18 cellular contexts compared by ENCODE assay signal in the genomic region with DNA sequence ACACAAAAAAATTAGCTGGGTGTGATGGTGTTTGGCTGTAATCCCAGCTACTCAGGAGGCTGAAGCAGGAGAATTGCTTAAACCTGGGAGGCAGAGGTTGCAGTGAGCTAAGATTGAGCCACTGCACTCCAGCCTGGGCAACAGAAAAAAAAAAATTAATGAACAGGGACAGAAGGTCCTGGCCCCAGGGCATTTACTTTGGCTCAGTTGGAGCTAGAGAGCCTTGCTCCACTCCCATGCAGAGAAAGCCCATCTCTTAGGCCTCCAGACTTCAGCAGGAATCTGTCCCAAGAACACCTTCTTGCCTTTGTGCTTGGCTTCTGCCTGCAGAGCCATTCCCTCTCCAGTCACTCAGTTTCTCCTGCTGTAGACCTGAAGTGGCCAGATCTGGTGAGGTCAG. TPM values are rescaled to one million over a fixed set of nuclear protein-coding genes. Genes with fewer than 3 reads are reported as not detected.
A peak's percentile ranks its signal among the peaks of the same experiment; 100 is the strongest.
DNase-seq lines count a peak whose midpoint lies in the region; TF ChIP-seq lines count a peak whose summit lies in the region.
"Had no signal": no experiment of that assay in that cellular context is flagged by ENCODE, and none has a peak within 500 bp of the region (broad histone marks: within the 10 kb centered on the region; RNA-seq: fewer than 3 reads in every experiment).

No MANE protein-coding gene starts in this region.

- H3K4me3 ChIP-seq in osteoblast (ENCODE audit: insufficient read depth, low read length), result no peak overlapping the region
- H3K4me3 ChIP-seq in vagina, result no peak overlapping the region
- H3K4me3 ChIP-seq: GM12878, GM23248 had no signal

- no peak overlapping the region for H2AFZ ChIP-seq in osteoblast (ENCODE audit: low read length)
- H2AFZ ChIP-seq: GM23248 had no signal

- H3K27ac ChIP-seq in 22Rv1 (peak overlapping the region; percentile 43), RWPE1 (peak overlapping the region; percentile 9; the same call in 1 of the 2 replicates), osteoblast (ENCODE audit: low read depth, low read length) (no peak overlapping the region), vagina (no peak overlapping the region)
- H3K27ac ChIP-seq: GM23248 had no signal

- H3K27me3 ChIP-seq in osteoblast (ENCODE audit: insufficient read depth, low read length) (no peaks in the 10 kb centered on the region), vagina (no peaks in the 10 kb centered on the region)

- no peak overlapping the region for H3K4me2 ChIP-seq in osteoblast (ENCODE audit: insufficient read depth, low read length)

- no peaks in the 10 kb centered on the region for H3K9me3 ChIP-seq in osteoblast (ENCODE audit: low read depth, low read length)
- H3K9me3 ChIP-seq in vagina, result no peaks in the 10 kb centered on the region
- H3K9me3 ChIP-seq: Caco-2 had no signal

- TF ChIP-seq POLR2A in vagina (IDR thresholded peaks at IDR 0.05), result no peak

- CTCF ChIA-PET in RWPE1 (lab: Yijun Ruan, JAX), result no interaction called here

- peaks cover 3% of the 10 kb centered on the region for H3K36me3 ChIP-seq in osteoblast (ENCODE audit: insufficient read depth, low read length)
- H3K36me3 ChIP-seq in vagina, result peaks cover 0 to 12% of the 10 kb centered on the region in 2 donors

- POLR2A ChIA-PET in RWPE1 (lab: Yijun Ruan, JAX; ENCODE audit: low non-redundant PET), result no interaction called here

- peak; percentile 15 for DNase-seq in EH (ENCODE audit: low read depth)
- DNase-seq in RWPE1 (ENCODE audit: low spot score), result no peak
- peak; percentile 31 for DNase-seq in osteoblast (ENCODE audit: insufficient read length, low spot score, missing footprints)
- no peak for DNase-seq in stimulated activated naive CD4-positive, alpha-beta T cell treated with Interleukin-2 at 50 U/mL for 16 hours (lab: John Stamatoyannopoulos, UW)
- DNase-seq in vagina (ENCODE audit: extremely low spot score in 2 of 2), result no peak
- no peak for DNase-seq in H4 (ENCODE audit: low spot score)
- DNase-seq: C1 segment of cervical spinal cord; Caco-2; CD4-positive, CD25-positive, alpha-beta regulatory T cell; CD8-positive, alpha-beta T cell; DMS153; DND-41; EL; GDM1; GM23248; H9 had no signal

- TF ChIP-seq CTCF in 22Rv1 (IDR thresholded peaks at IDR 0.05), result no peak
- TF ChIP-seq CTCF in RWPE1 (conservative IDR thresholded peaks at IDR 0.05; ENCODE audit: low read depth), result no peak
- TF ChIP-seq CTCF in osteoblast (IDR thresholded peaks at IDR 0.05; ENCODE audit: extremely low read depth, low read depth, low read length), result no peak
- TF ChIP-seq CTCF in vagina (IDR thresholded peaks at IDR 0.05), result no peak

- H3K79me2 ChIP-seq in osteoblast (ENCODE audit: insufficient read depth, low read length), result no peaks in the 10 kb centered on the region

- H4K20me1 ChIP-seq in osteoblast (ENCODE audit: insufficient read depth, low read length), result no peaks in the 10 kb centered on the region

- intact Hi-C loops in vagina (cut with DNase I), result no loop called here

- no peaks in the 10 kb centered on the region for H3K4me1 ChIP-seq in osteoblast (ENCODE audit: insufficient read depth, low read length)
- no peaks in the 10 kb centered on the region for H3K4me1 ChIP-seq in vagina
- H3K4me1 ChIP-seq: Caco-2 had no signal

RNA-seq across cellular contexts. Expression of a gene that starts 8.7 kb away (rescaled TPM):
- 16.6 and 18.3 TPM in 2 replicates for total RNA-seq in osteoblast
- total RNA-seq in vagina, result 43.7 TPM
- 2.0 and 2.5 TPM in 2 replicates for total RNA-seq in H4 (2014; rRNA removed; shearing (Covaris generic))

RNA-seq across cellular contexts. Expression of a gene that starts 14.0 kb away (rescaled TPM):
- total RNA-seq in osteoblast (19.2 and 22.8 TPM in 2 replicates), vagina (30.4 TPM)
- total RNA-seq in H4 (2014; rRNA removed; shearing (Covaris generic)), result 24.1 and 25.4 TPM in 2 replicates

RNA-seq across cellular contexts. Expression of a gene that starts 47.3 kb away (rescaled TPM):
- total RNA-seq in osteoblast, result 355 and 450 TPM in 2 replicates
- total RNA-seq in vagina, result 526 TPM
- total RNA-seq in H4 (2014; rRNA removed; shearing (Covaris generic)), result 40.7 and 43.8 TPM in 2 replicates
- total RNA-seq: CD8-positive, alpha-beta T cell had no signal

RNA-seq across cellular contexts. Expression of a gene that starts 59.5 kb away (rescaled TPM):
- total RNA-seq in osteoblast (37.1 and 49.6 TPM in 2 replicates), vagina (59.9 TPM)
- 18.4 and 18.5 TPM in 2 replicates for total RNA-seq in H4 (2014; rRNA removed; shearing (Covaris generic))

Comparison
In these comparisons a context has a peak if more than half of its experiments do, and no peak if none do; other contexts are left out.
1. H3K27ac ChIP-seq: peak in 22Rv1 (single experiment) and RWPE1 (single experiment); none in osteoblast (single experiment) and vagina (single experiment).
2. DNase-seq: peak in EH (single experiment) and osteoblast (single experiment); none in RWPE1 (single experiment), stimulated activated naive CD4-positive, alpha-beta T cell treated with Interleukin-2 at 50 U/mL for 16 hours (single experiment), vagina (0 of 2) and H4 (single experiment).